Comparison of ENCODE assay signal across 14 cellular contexts in the genomic region with DNA sequence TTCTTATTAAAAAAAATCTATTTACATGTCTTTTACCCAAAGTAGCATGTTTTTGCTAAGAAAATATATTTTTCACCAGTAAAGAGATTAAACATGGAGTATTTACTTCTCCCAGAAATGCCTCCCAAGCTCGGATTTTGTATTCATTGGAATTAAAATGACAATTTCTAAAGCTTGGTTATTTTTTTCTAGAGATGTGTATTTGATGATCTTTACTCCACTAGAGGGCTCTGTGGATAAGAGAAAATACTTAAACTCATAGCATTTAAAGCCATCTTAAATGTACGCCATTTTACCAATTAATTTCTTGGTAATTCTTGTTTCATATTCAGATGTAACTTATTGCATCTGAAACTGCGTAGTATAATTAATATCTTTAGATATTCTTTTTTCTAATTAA.
DNase-seq lines count a peak whose midpoint lies in the region; ATAC-seq, FAIRE-seq and TF ChIP-seq lines count a peak whose summit lies in the region.
"Had no signal": no experiment of that assay in that cellular context is flagged by ENCODE, and none has a peak within 500 bp of the region (broad histone marks: within the 10 kb centered on the region; RNA-seq: fewer than 3 reads in every experiment).

No MANE protein-coding gene starts in this region.

- CTCF ChIA-PET in IMR-90 (lab: Yijun Ruan, JAX) (no interaction called here), Panc1 (lab: Charles Lee) (no interaction called here)

- H2AK9ac ChIP-seq in IMR-90 (replicated peaks; ENCODE audit: low read depth, low read length, poor library complexity) = no peak overlapping the region

- H3K27ac ChIP-seq in IMR-90 (ENCODE audit: insufficient read depth, low read length) = no peak overlapping the region
- H3K27ac ChIP-seq in Panc1 (ENCODE audit: low read length) = no peak overlapping the region
- H3K27ac ChIP-seq in ascending aorta = no peak overlapping the region
- H3K27ac ChIP-seq: heart right ventricle had no signal

- no peak for TF ChIP-seq POLR2A in IMR-90 (IDR thresholded peaks at IDR 0.05; ENCODE audit: low read depth, low read length)

- no peak overlapping the region for H2BK20ac ChIP-seq in IMR-90 (ENCODE audit: low read depth, low read length)

- H4K8ac ChIP-seq in IMR-90 (ENCODE audit: low read depth in 2 of 2, low read length in 2 of 2) = no peak overlapping the region

- H2AFZ ChIP-seq in IMR-90 (replicated peaks; ENCODE audit: low read length, poor library complexity) = no peak overlapping the region

- no peak overlapping the region for H3K4ac ChIP-seq in IMR-90 (ENCODE audit: low read depth, low read length)

- DNase-seq in IMR-90 (no peak), Panc1 (ENCODE audit: low read depth, low spot score) (no peak), NCI-H524 treated with DMSO at 0.1 percent for 48 hours (lab: John Stamatoyannopoulos, UW) (no peak), ascending aorta (ENCODE audit: low spot score in 2 of 2) (no peak)
- DNase-seq: activated CD4-positive, alpha-beta T cell treated with anti-CD3 and anti-CD28 coated beads, Interleukin-2, amount 50 U/mL, for 1 hour; activated naive CD4-positive, alpha-beta T cell treated with anti-CD3 and anti-CD28 coated beads, Interleukin-2, amount 50 U/mL, for 16 hours; H7; heart right ventricle; mesenchymal stem cell; right cardiac atrium; SHP77 treated with DMSO at 0.1 percent for 48 hours had no signal

- no peak overlapping the region for H3K9ac ChIP-seq in IMR-90 (ENCODE audit: low read depth, low read length)

- WGBS in IMR-90 (ENCODE audit: extremely low coverage in 2 of 2, insufficient read length in 1 of 2), 2 experiments = no CpG with 5 or more reads among the region's 3 CpGs

- dilution Hi-C loops in IMR-90 (cut with HindIII; ENCODE audit: low sequenced_read_pairs, unreplicated experiment) = no loop called here

- no peak overlapping the region for H3K4me3 ChIP-seq in IMR-90 (ENCODE audit: insufficient read depth, low read depth, low read length)
- H3K4me3 ChIP-seq in Panc1 (ENCODE audit: low read depth in 2 of 2, low read length in 2 of 2) = no peak overlapping the region
- H3K4me3 ChIP-seq in ascending aorta = no peak overlapping the region
- H3K4me3 ChIP-seq: heart right ventricle had no signal

- no peak for TF ChIP-seq RAD21 in IMR-90 (IDR thresholded peaks at IDR 0.05; ENCODE audit: low read length)

- intact Hi-C loops in IMR-90 (cut with micrococcal nuclease) = no loop called here
- intact Hi-C loops in Panc1 (cut with micrococcal nuclease; ENCODE audit: unreplicated experiment) = no loop called here
- intact Hi-C loops in ascending aorta (cut with DNase I) = no loop called here

- 0 out of 2 replicates have a peak, but pooled peaks have one; percentile 5 for TF ChIP-seq CTCF in IMR-90 (conservative IDR thresholded peaks at IDR 0.05; ENCODE audit: low read depth, low read length)
- TF ChIP-seq CTCF in Panc1 (IDR thresholded peaks at IDR 0.05) = peak; percentile 59; the same call in 1 of the 2 replicates
- TF ChIP-seq CTCF in ascending aorta (IDR thresholded peaks at IDR 0.05) = no peak

- no peak overlapping the region for H2AK5ac ChIP-seq in IMR-90 (ENCODE audit: low read depth, low read length)

- no peak overlapping the region for H3K56ac ChIP-seq in IMR-90 (ENCODE audit: extremely low read depth, insufficient read depth, low read length)

- peak; percentile 60 for FAIRE-seq in G401.6 (lab: Jason Lieb, UNC)
- FAIRE-seq in islet of Langerhans (lab: Jason Lieb, UNC) = peak; percentile 5

- H3K9me1 ChIP-seq in IMR-90 (ENCODE audit: insufficient read depth, low read length) = no peaks in the 10 kb centered on the region

- no peak overlapping the region for H3K4me2 ChIP-seq in IMR-90 (ENCODE audit: low read depth, low read length)

- H3K27me3 ChIP-seq in IMR-90 (ENCODE audit: control insufficient read depth, insufficient read depth, low read length) (no peaks in the 10 kb centered on the region), Panc1 (ENCODE audit: control insufficient read depth, insufficient read depth, low read length) (peaks cover 17% of the 10 kb centered on the region), ascending aorta (no peaks in the 10 kb centered on the region)

- POLR2A ChIA-PET in IMR-90 (lab: Charles Lee; ENCODE audit: unreplicated experiment) = no interaction called here
- POLR2A ChIA-PET in Panc1 (lab: Charles Lee) = no interaction called here

- H4K20me1 ChIP-seq in IMR-90 (ENCODE audit: insufficient read depth, low read length) = no peaks in the 10 kb centered on the region

- H2BK120ac ChIP-seq in IMR-90 (ENCODE audit: low read depth, low read length) = no peak overlapping the region

- no peaks in the 10 kb centered on the region for H3K79me1 ChIP-seq in IMR-90 (ENCODE audit: low read depth in 1 of 2, low read length in 2 of 2)

- peaks cover 10% of the 10 kb centered on the region for H3K9me3 ChIP-seq in IMR-90 (ENCODE audit: control insufficient read depth, insufficient read depth, low read length)
- no peaks in the 10 kb centered on the region for H3K9me3 ChIP-seq in Panc1 (ENCODE audit: control insufficient read depth, insufficient read depth, low read depth, low read length)
- H3K9me3 ChIP-seq in ascending aorta = no peaks in the 10 kb centered on the region

- ATAC-seq in IMR-90 (ENCODE audit: low read depth) = no peak
- no peak for ATAC-seq in Panc1
- ATAC-seq in GM21737 (IDR thresholded peaks at IDR 0.05; ENCODE audit: unreplicated experiment) = no peak
- ATAC-seq: heart right ventricle, right cardiac atrium had no signal

- no peak overlapping the region for H3K14ac ChIP-seq in IMR-90 (replicated peaks; ENCODE audit: low read depth, low read length)

- no peak overlapping the region for H4K5ac ChIP-seq in IMR-90 (ENCODE audit: low read depth, low read length)

- H4K91ac ChIP-seq in IMR-90 (ENCODE audit: insufficient read depth, low read depth, low read length) = no peak overlapping the region

- no peak overlapping the region for H3K18ac ChIP-seq in IMR-90 (ENCODE audit: low read depth, low read length)

- H2BK5ac ChIP-seq in IMR-90 (ENCODE audit: low read depth, low read length, poor library complexity, severe bottlenecking) = no peak overlapping the region

- no peak overlapping the region for H2BK15ac ChIP-seq in IMR-90 (ENCODE audit: low read depth, low read length)

- H3K36me3 ChIP-seq in IMR-90 (ENCODE audit: control insufficient read depth, insufficient read depth, low read length) = no peaks in the 10 kb centered on the region
- no peaks in the 10 kb centered on the region for H3K36me3 ChIP-seq in Panc1 (ENCODE audit: control insufficient read depth, insufficient read depth, low read length)
- no peaks in the 10 kb centered on the region for H3K36me3 ChIP-seq in ascending aorta
- H3K36me3 ChIP-seq: heart right ventricle had no signal

- H3K4me1 ChIP-seq in IMR-90 (ENCODE audit: control insufficient read depth, insufficient read depth, low read length) (no peaks in the 10 kb centered on the region), Panc1 (ENCODE audit: control insufficient read depth, insufficient read depth, low read length) (no peaks in the 10 kb centered on the region), ascending aorta (no peaks in the 10 kb centered on the region)
- H3K4me1 ChIP-seq: heart right ventricle had no signal

- H3K23ac ChIP-seq in IMR-90 (ENCODE audit: low read depth, low read length) = no peak overlapping the region

- in situ Hi-C loops in IMR-90 (cut with MboI; ENCODE audit: low sequenced_read_pairs) = no loop called here
- in situ Hi-C loops in Panc1 (cut with HindIII; ENCODE audit: low pct_unique_long_range_greater_than_20kb, low sequenced_read_pairs) = no loop called here

- no TSS peak for BruUV-seq in IMR-90 (replicated peaks; lab: Mats Ljungman, UMichigan)
- no TSS peak for BruUV-seq in Panc1 (replicated peaks; lab: Mats Ljungman, UMichigan)

TF ChIP-seq in IMR-90, 13 proteins besides CTCF, POLR2A, EP300 and RAD21:
- TF ChIP-seq MXI1 (IDR thresholded peaks at IDR 0.05; ENCODE audit: borderline replicate concordance, low read depth, low read length) (no peak), NFE2L2 (IDR thresholded peaks at IDR 0.05; ENCODE audit: low read depth, low read length) (no peak), FOS (IDR thresholded peaks at IDR 0.05; ENCODE audit: low read depth, low read length) (no peak), CHD1 (IDR thresholded peaks at IDR 0.05; ENCODE audit: low read depth, low read length) (no peak), BHLHE40 (IDR thresholded peaks at IDR 0.05; ENCODE audit: low read depth, low read length) (no peak), CEBPB (IDR thresholded peaks at IDR 0.05; ENCODE audit: low read depth, low read length) (no peak), MAFK (IDR thresholded peaks at IDR 0.05; ENCODE audit: low read depth, low read length) (no peak), MAZ (IDR thresholded peaks at IDR 0.05; ENCODE audit: borderline replicate concordance, low read depth, low read length) (no peak), SMC3 (IDR thresholded peaks at IDR 0.05; ENCODE audit: low read depth, low read length) (no peak), RFX5 (IDR thresholded peaks at IDR 0.05; ENCODE audit: low read depth, low read length) (no peak), RCOR1 (IDR thresholded peaks at IDR 0.05; ENCODE audit: insufficient replicate concordance, low read length) (no peak)
- TF ChIP-seq, protein P1, sequence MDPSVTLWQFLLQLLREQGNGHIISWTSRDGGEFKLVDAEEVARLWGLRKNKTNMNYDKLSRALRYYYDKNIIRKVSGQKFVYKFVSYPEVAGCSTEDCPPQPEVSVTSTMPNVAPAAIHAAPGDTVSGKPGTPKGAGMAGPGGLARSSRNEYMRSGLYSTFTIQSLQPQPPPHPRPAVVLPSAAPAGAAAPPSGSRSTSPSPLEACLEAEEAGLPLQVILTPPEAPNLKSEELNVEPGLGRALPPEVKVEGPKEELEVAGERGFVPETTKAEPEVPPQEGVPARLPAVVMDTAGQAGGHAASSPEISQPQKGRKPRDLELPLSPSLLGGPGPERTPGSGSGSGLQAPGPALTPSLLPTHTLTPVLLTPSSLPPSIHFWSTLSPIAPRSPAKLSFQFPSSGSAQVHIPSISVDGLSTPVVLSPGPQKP (IDR thresholded peaks at IDR 0.05; ENCODE audit: borderline replicate concordance, low read depth, low read length) = no peak
- TF ChIP-seq, protein P2, sequence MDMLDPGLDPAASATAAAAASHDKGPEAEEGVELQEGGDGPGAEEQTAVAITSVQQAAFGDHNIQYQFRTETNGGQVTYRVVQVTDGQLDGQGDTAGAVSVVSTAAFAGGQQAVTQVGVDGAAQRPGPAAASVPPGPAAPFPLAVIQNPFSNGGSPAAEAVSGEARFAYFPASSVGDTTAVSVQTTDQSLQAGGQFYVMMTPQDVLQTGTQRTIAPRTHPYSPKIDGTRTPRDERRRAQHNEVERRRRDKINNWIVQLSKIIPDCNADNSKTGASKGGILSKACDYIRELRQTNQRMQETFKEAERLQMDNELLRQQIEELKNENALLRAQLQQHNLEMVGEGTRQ (IDR thresholded peaks at IDR 0.05; ENCODE audit: low read depth, low read length) = no peak

Comparison
In these comparisons a context has a peak if more than half of its experiments do, and no peak if none do; other contexts are left out.
1. CTCF ChIP-seq: peak in IMR-90 (single experiment) and Panc1 (single experiment); none in ascending aorta (0 of 3).